13 cellular contexts compared by ENCODE assay signal in genomic region chr20:50186987-50187402, GRCh38. TPM values are rescaled to one million over a fixed set of nuclear protein-coding genes. Genes with fewer than 3 reads are reported as not detected.
A peak's percentile ranks its signal among the peaks of the same experiment; 100 is the strongest.
DNase-seq lines count a peak whose midpoint lies in the region; ATAC-seq, FAIRE-seq and TF ChIP-seq lines count a peak whose summit lies in the region.
"Had no signal": no experiment of that assay in that cellular context is flagged by ENCODE, and none has a peak within 500 bp of the region (broad histone marks: within the 10 kb centered on the region; RNA-seq: fewer than 3 reads in every experiment).

No MANE protein-coding gene starts in this region.

- peaks cover 5% of the 10 kb centered on the region for H3K79me2 ChIP-seq in osteoblast (ENCODE audit: insufficient read depth, low read length)
- no peaks in the 10 kb centered on the region for H3K79me2 ChIP-seq in neural progenitor cell (ENCODE audit: low read depth)

- POLR2A ChIA-PET in A549 (lab: Yijun Ruan, JAX) (no interaction called here), IMR-90 (lab: Charles Lee; ENCODE audit: unreplicated experiment) (no interaction called here)

- no peak overlapping the region for H3K56ac ChIP-seq in IMR-90 (ENCODE audit: extremely low read depth, insufficient read depth, low read length)

- no peak overlapping the region for H3K27ac Mint-ChIP-seq in activated CD8-positive, alpha-beta memory T cell treated with anti-CD3 and anti-CD28 coated beads, Interleukin-2, amount 10 ng/mL, durations not matched to agents 7 days and 5 days
- no peak overlapping the region for H3K27ac Mint-ChIP-seq in neural progenitor cell
- H3K27ac Mint-ChIP-seq in immature natural killer cell = no peak overlapping the region
- H3K27ac Mint-ChIP-seq: activated T-cell treated with anti-CD3 and anti-CD28 coated beads, Interleukin-2, amount 50 U/mL, for 72 hours had no signal

- H3K4me2 ChIP-seq in A549 (peak overlapping the region; percentile 67), IMR-90 (ENCODE audit: low read depth, low read length) (no peak overlapping the region), osteoblast (ENCODE audit: insufficient read depth, low read length) (no peak overlapping the region), neural progenitor cell (no peak overlapping the region)

- CTCF ChIA-PET in A549 (lab: Yijun Ruan, JAX) = interaction anchor here (0.7 to 27.5 kb wide), 35 partner anchors 8 to 602 kb away, joined by 3 to 1085 read pairs (median 4); partner anchors contain the start of gene UBE2V1
- CTCF ChIA-PET in IMR-90 (lab: Yijun Ruan, JAX) = interaction anchor here (2.5 kb wide), 1 partner anchor 277 kb away, joined by 12 read pairs; no protein-coding TSS in a partner anchor
- CTCF ChIA-PET in activated CD8-positive, alpha-beta memory T cell treated with anti-CD3 and anti-CD28 coated beads, Interleukin-2, amount 10 ng/mL, durations not matched to agents 7 days and 5 days (lab: Charles Lee) = interaction anchor here (0.7 to 6.1 kb wide), 7 partner anchors 9 to 449 kb away, joined by 3 to 154 read pairs (median 4); no protein-coding TSS in a partner anchor

- H2BK20ac ChIP-seq in IMR-90 (ENCODE audit: low read depth, low read length) = no peak overlapping the region; the same call in 1 of the 2 replicates

- H3K79me1 ChIP-seq in IMR-90 (ENCODE audit: low read depth in 1 of 2, low read length in 2 of 2) = peaks cover 0 to 3% of the 10 kb centered on the region in 2 experiments; a peak in 1 of 4 replicates

- H3K14ac ChIP-seq in IMR-90 (replicated peaks; ENCODE audit: low read depth, low read length) = no peak overlapping the region

- no peak for FAIRE-seq in A549 (lab: Jason Lieb, UNC)
- FAIRE-seq: GM18507 had no signal

- H2BK15ac ChIP-seq in IMR-90 (ENCODE audit: low read depth, low read length) = no peak overlapping the region; the same call in 2 of the 3 replicates

- H4K20me1 ChIP-seq in IMR-90 (ENCODE audit: insufficient read depth, low read length) (peaks cover 6% of the 10 kb centered on the region; the same call in 1 of the 2 replicates), osteoblast (ENCODE audit: insufficient read depth, low read length) (peaks cover 3% of the 10 kb centered on the region), neural progenitor cell (ENCODE audit: low read depth) (peaks cover 3% of the 10 kb centered on the region)

- H3K9me3 Mint-ChIP-seq in activated CD8-positive, alpha-beta memory T cell treated with anti-CD3 and anti-CD28 coated beads, Interleukin-2, amount 10 ng/mL, durations not matched to agents 7 days and 5 days (ENCODE audit: low read depth) = no peaks in the 10 kb centered on the region
- H3K9me3 Mint-ChIP-seq in neural progenitor cell = no peaks in the 10 kb centered on the region
- H3K9me3 Mint-ChIP-seq in immature natural killer cell = no peaks in the 10 kb centered on the region
- H3K9me3 Mint-ChIP-seq: activated naive CD8-positive, alpha-beta T cell treated with anti-CD3 and anti-CD28 coated beads, Interleukin-2, amount 50 U/mL, for 24 hours; activated T-cell treated with anti-CD3 and anti-CD28 coated beads, Interleukin-2, amount 50 U/mL, for 72 hours had no signal

- H3K4me3 ChIP-seq in A549 (no peak overlapping the region), IMR-90 (ENCODE audit: insufficient read depth, low read depth, low read length) (no peak overlapping the region), choroid plexus epithelial cell (ENCODE audit: low read depth, low read length) (no peak overlapping the region), osteoblast (ENCODE audit: insufficient read depth, low read length) (no peak overlapping the region), neural progenitor cell (no peak overlapping the region)
- H3K4me3 ChIP-seq: heart right ventricle, SJSA1 had no signal

- peaks cover 8% of the 10 kb centered on the region for H3F3A ChIP-seq in neural progenitor cell (ENCODE audit: low read depth)

- H4K91ac ChIP-seq in IMR-90 (ENCODE audit: insufficient read depth, low read depth, low read length) = no peak overlapping the region

- peaks cover 2% of the 10 kb centered on the region; the same call in 1 of the 2 replicates for H3K36me3 ChIP-seq in IMR-90 (ENCODE audit: control insufficient read depth, insufficient read depth, low read length)
- no peaks in the 10 kb centered on the region for H3K36me3 ChIP-seq in osteoblast (ENCODE audit: insufficient read depth, low read length)
- no peaks in the 10 kb centered on the region for H3K36me3 ChIP-seq in neural progenitor cell
- H3K36me3 ChIP-seq: heart right ventricle had no signal

- no peaks in the 10 kb centered on the region for H3K9me3 ChIP-seq in A549
- H3K9me3 ChIP-seq in IMR-90 (ENCODE audit: control insufficient read depth, insufficient read depth, low read length) = no peaks in the 10 kb centered on the region
- H3K9me3 ChIP-seq in osteoblast (ENCODE audit: low read depth, low read length) = no peaks in the 10 kb centered on the region
- H3K9me3 ChIP-seq in neural progenitor cell (ENCODE audit: low read depth) = no peaks in the 10 kb centered on the region
- H3K9me3 ChIP-seq: heart right ventricle had no signal

- no peak for TF ChIP-seq EP300 in A549 (IDR thresholded peaks at IDR 0.05)

- no peaks in the 10 kb centered on the region for H3K9me1 ChIP-seq in IMR-90 (ENCODE audit: insufficient read depth, low read length)

- intact Hi-C loops in IMR-90 (cut with micrococcal nuclease) = loop anchor here (1.0 to 5.0 kb wide), 5 partner anchors 273 to 601 kb away; no protein-coding TSS in a partner anchor

- WGBS in A549 (ENCODE audit: missing lambda C conversion rate) = 39% methylated on average over 8 of the region's 8 CpGs
- 100% methylated on average over 3 of the region's 8 CpGs; no CpG with 5 or more reads in 1 of the 2 experiments for WGBS in IMR-90 (ENCODE audit: extremely low coverage in 2 of 2, insufficient read length in 1 of 2), 2 experiments

- H3K27me3 ChIP-seq in IMR-90 (ENCODE audit: control insufficient read depth, insufficient read depth, low read length) = no peaks in the 10 kb centered on the region
- H3K27me3 ChIP-seq in osteoblast (ENCODE audit: insufficient read depth, low read length) = no peaks in the 10 kb centered on the region
- H3K27me3 ChIP-seq in neural progenitor cell = peaks cover 30% of the 10 kb centered on the region
- H3K27me3 ChIP-seq: heart right ventricle had no signal

- H3K18ac ChIP-seq in IMR-90 (ENCODE audit: low read depth, low read length) = no peak overlapping the region; the same call in 1 of the 2 replicates

- dilution Hi-C loops in IMR-90 (cut with HindIII; ENCODE audit: low sequenced_read_pairs, unreplicated experiment) = no loop called here

- in situ Hi-C loops in IMR-90 (cut with MboI; ENCODE audit: low sequenced_read_pairs) = loop anchor here (5.0 to 10.0 kb wide), 4 partner anchors 275 to 598 kb away; no protein-coding TSS in a partner anchor

- no peak overlapping the region for H3K23ac ChIP-seq in IMR-90 (ENCODE audit: low read depth, low read length)

- H3K9ac ChIP-seq in IMR-90 (ENCODE audit: low read depth, low read length) (no peak overlapping the region), neural progenitor cell (no peak overlapping the region)

- H3K4me1 Mint-ChIP-seq in activated CD8-positive, alpha-beta memory T cell treated with anti-CD3 and anti-CD28 coated beads, Interleukin-2, amount 10 ng/mL, durations not matched to agents 7 days and 5 days = peaks cover 3% of the 10 kb centered on the region
- H3K4me1 Mint-ChIP-seq in neural progenitor cell (peaks cover 4% of the 10 kb centered on the region), immature natural killer cell (no peaks in the 10 kb centered on the region)
- H3K4me1 Mint-ChIP-seq: activated naive CD8-positive, alpha-beta T cell treated with anti-CD3 and anti-CD28 coated beads, Interleukin-2, amount 50 U/mL, for 24 hours had no signal

- TF ChIP-seq CTCF in A549 (IDR thresholded peaks at IDR 0.05) (no peak), IMR-90 (conservative IDR thresholded peaks at IDR 0.05; ENCODE audit: low read depth, low read length) (no peak), choroid plexus epithelial cell (conservative IDR thresholded peaks at IDR 0.05; ENCODE audit: low read depth, low read length) (no peak), osteoblast (IDR thresholded peaks at IDR 0.05; ENCODE audit: extremely low read depth, low read depth, low read length) (no peak), neural progenitor cell (IDR thresholded peaks at IDR 0.05) (no peak)

- no peak for ATAC-seq in A549
- no peak for ATAC-seq in IMR-90 (ENCODE audit: low read depth)
- no peak for ATAC-seq in activated CD8-positive, alpha-beta memory T cell treated with anti-CD3 and anti-CD28 coated beads, Interleukin-2, amount 10 ng/mL, durations not matched to agents 7 days and 5 days

- H3K4ac ChIP-seq in IMR-90 (ENCODE audit: low read depth, low read length) = peak overlapping the region; percentile 29; the same call in 1 of the 2 replicates

- H4K8ac ChIP-seq in IMR-90 (ENCODE audit: low read depth in 2 of 2, low read length in 2 of 2) = no peak overlapping the region

- peak overlapping the region; percentile 38 for H2AK9ac ChIP-seq in IMR-90 (replicated peaks; ENCODE audit: low read depth, low read length, poor library complexity)

- H3K27ac ChIP-seq in A549 (peak overlapping the region; percentile 97 to 98), IMR-90 (ENCODE audit: insufficient read depth, low read length) (no peak overlapping the region), osteoblast (ENCODE audit: low read depth, low read length) (no peak overlapping the region), neural progenitor cell (no peak overlapping the region)
- H3K27ac ChIP-seq: SJSA1 had no signal

- H3K27me3 Mint-ChIP-seq in activated CD8-positive, alpha-beta memory T cell treated with anti-CD3 and anti-CD28 coated beads, Interleukin-2, amount 10 ng/mL, durations not matched to agents 7 days and 5 days = peaks cover 27% of the 10 kb centered on the region
- H3K27me3 Mint-ChIP-seq in neural progenitor cell (ENCODE audit: insufficient read depth, low read depth) (peaks cover 14% of the 10 kb centered on the region), immature natural killer cell (ENCODE audit: low read depth in 3 of 3) (peaks cover 8 to 19% (median 10%) of the 10 kb centered on the region in 3 donors)

- peak overlapping the region; percentile 73 for H2AK5ac ChIP-seq in IMR-90 (ENCODE audit: low read depth, low read length)

- no peaks in the 10 kb centered on the region for H3K36me3 Mint-ChIP-seq in activated CD8-positive, alpha-beta memory T cell treated with anti-CD3 and anti-CD28 coated beads, Interleukin-2, amount 10 ng/mL, durations not matched to agents 7 days and 5 days
- H3K36me3 Mint-ChIP-seq in neural progenitor cell (no peaks in the 10 kb centered on the region), immature natural killer cell (no peaks in the 10 kb centered on the region)

- H3K4me1 ChIP-seq in A549 = peaks cover 42% of the 10 kb centered on the region
- peaks cover 5% of the 10 kb centered on the region for H3K4me1 ChIP-seq in IMR-90 (ENCODE audit: control insufficient read depth, insufficient read depth, low read length)
- H3K4me1 ChIP-seq in osteoblast (ENCODE audit: insufficient read depth, low read length) = peaks cover 7% of the 10 kb centered on the region
- H3K4me1 ChIP-seq in neural progenitor cell = no peaks in the 10 kb centered on the region

- TF ChIP-seq POLR2A in A549 (IDR thresholded peaks at IDR 0.05; ENCODE audit: low read length) (no peak), IMR-90 (IDR thresholded peaks at IDR 0.05; ENCODE audit: low read depth, low read length) (no peak)

- BruUV-seq in IMR-90 (replicated peaks; lab: Mats Ljungman, UMichigan) = no TSS peak

- no peak for TF ChIP-seq RAD21 in A549 (conservative IDR thresholded peaks at IDR 0.05 in 1 of 2, IDR thresholded peaks at IDR 0.05 in 1 of 2)
- TF ChIP-seq RAD21 in IMR-90 (IDR thresholded peaks at IDR 0.05; ENCODE audit: low read length) = no peak

- no peak overlapping the region for H4K5ac ChIP-seq in IMR-90 (ENCODE audit: low read depth, low read length)

- H2AFZ ChIP-seq in IMR-90 (replicated peaks; ENCODE audit: low read length, poor library complexity) (peak overlapping the region; percentile 62), osteoblast (ENCODE audit: low read length) (peak overlapping the region; percentile 41), neural progenitor cell (replicated peaks) (no peak overlapping the region)

- DNase-seq in A549 (ENCODE audit: low read depth in 1 of 2, low spot score in 1 of 2) = peak in 1 of 2 experiments; percentile 56
- DNase-seq in IMR-90 = no peak
- DNase-seq in choroid plexus epithelial cell (ENCODE audit: low read depth) = peak; percentile 52
- DNase-seq in osteoblast (ENCODE audit: insufficient read length, low spot score, missing footprints) = peak; percentile 53
- DNase-seq in activated CD8-positive, alpha-beta memory T cell treated with anti-CD3 and anti-CD28 coated beads, Interleukin-2, amount 10 ng/mL, durations not matched to agents 7 days and 5 days = no peak
- no peak for DNase-seq in neural progenitor cell (ENCODE audit: low spot score)
- no peak for DNase-seq in immature natural killer cell
- DNase-seq in stimulated activated CD4-positive, alpha-beta T cell treated with anti-CD3 and anti-CD28 coated beads, Interleukin-4, amount 100 ng/mL, for 4 hours = no peak

- H2BK5ac ChIP-seq in IMR-90 (ENCODE audit: low read depth, low read length, poor library complexity, severe bottlenecking) = no peak overlapping the region

- H3K4me3 Mint-ChIP-seq in activated CD8-positive, alpha-beta memory T cell treated with anti-CD3 and anti-CD28 coated beads, Interleukin-2, amount 10 ng/mL, durations not matched to agents 7 days and 5 days = no peak overlapping the region
- H3K4me3 Mint-ChIP-seq in neural progenitor cell (no peak overlapping the region), immature natural killer cell (no peak overlapping the region)
- H3K4me3 Mint-ChIP-seq: activated naive CD8-positive, alpha-beta T cell treated with anti-CD3 and anti-CD28 coated beads, Interleukin-2, amount 50 U/mL, for 24 hours; activated T-cell treated with anti-CD3 and anti-CD28 coated beads, Interleukin-2, amount 50 U/mL, for 72 hours had no signal

- peak overlapping the region; percentile 32; the same call in 1 of the 2 replicates for H2BK120ac ChIP-seq in IMR-90 (ENCODE audit: low read depth, low read length)

RNA-seq across cellular contexts. Expression of gene CEBPB, which starts 3.6 kb away (rescaled TPM):
- polyA plus RNA-seq in A549 (2011; rRNA removed) (35.9 and 45.4 TPM in 2 replicates), A549 (2017; fragmentation: RNase III; extraction: RNeasy Plus Mini Kit Qiagen cat#74134 plus additional on column Dnase treatment) (58.9 to 74.0 TPM (median 66.6 TPM) in 3 replicates), IMR-90 (2012; rRNA removed) (17.4 and 33.6 TPM in 2 replicates), immature natural killer cell (10 to 100 TPM; 15.3 to 27.6 (median 22.9) TPM)
- polyA plus RNA-seq in A549 (2012; cell fraction: cytosol; rRNA removed) = 71.1 and 106 TPM in 2 replicates
- 82.9 and 128 TPM in 2 replicates for polyA plus RNA-seq in A549 (2012; cell fraction: nucleus; rRNA removed)
- polyA minus RNA-seq in A549 (2011; rRNA and poly(A)+ RNA removed) = 18.3 and 20.0 TPM in 2 replicates
- total RNA-seq in IMR-90 (2012; rRNA removed) (3.4 and 6.9 TPM in 2 replicates), osteoblast (75.7 and 79.3 TPM in 2 replicates), neural progenitor cell (ENCODE audit: low replicate concordance) (1.8 and 2.9 TPM in 2 replicates)
- polyA plus RNA-seq in IMR-90 (2012; cell fraction: cytosol; rRNA removed) = 18.5 and 103 TPM in 2 replicates
- polyA plus RNA-seq in IMR-90 (2012; cell fraction: nucleus; rRNA removed; ENCODE audit: low replicate concordance) = 98.3 and 167 TPM in 2 replicates
- total RNA-seq in activated CD8-positive, alpha-beta memory T cell treated with anti-CD3 and anti-CD28 coated beads, Interleukin-2, amount 10 ng/mL, durations not matched to agents 7 days and 5 days = 10 to 100 TPM; 32.6 to 34.6 TPM

RNA-seq across cellular contexts. Expression of gene PEDS1, which starts 33.5 kb away (rescaled TPM):
- 24.5 and 33.5 TPM in 2 replicates for polyA plus RNA-seq in A549 (2011; rRNA removed)
- polyA plus RNA-seq in A549 (2012; cell fraction: cytosol; rRNA removed) = 42.2 and 62.3 TPM in 2 replicates
- polyA plus RNA-seq in A549 (2012; cell fraction: nucleus; rRNA removed) = 37.3 and 53.0 TPM in 2 replicates
- 23.1 to 26.5 TPM (median 25.8 TPM) in 3 replicates for polyA plus RNA-seq in A549 (2017; fragmentation: RNase III; extraction: RNeasy Plus Mini Kit Qiagen cat#74134 plus additional on column Dnase treatment)
- 59.2 and 69.8 TPM in 2 replicates for polyA minus RNA-seq in A549 (2011; rRNA and poly(A)+ RNA removed)
- total RNA-seq in IMR-90 (2012; rRNA removed) = 24.0 and 25.3 TPM in 2 replicates
- polyA plus RNA-seq in IMR-90 (2012; rRNA removed) = 59.9 and 67.6 TPM in 2 replicates
- polyA plus RNA-seq in IMR-90 (2012; cell fraction: cytosol; rRNA removed) = 26.9 and 58.5 TPM in 2 replicates
- polyA plus RNA-seq in IMR-90 (2012; cell fraction: nucleus; rRNA removed; ENCODE audit: low replicate concordance) = 24.5 and 45.9 TPM in 2 replicates
- total RNA-seq in osteoblast = 33.3 and 37.6 TPM in 2 replicates
- total RNA-seq in activated CD8-positive, alpha-beta memory T cell treated with anti-CD3 and anti-CD28 coated beads, Interleukin-2, amount 10 ng/mL, durations not matched to agents 7 days and 5 days = 10 to 100 TPM; 24.2 to 25.4 TPM
- total RNA-seq in neural progenitor cell (ENCODE audit: low replicate concordance) = 9.5 and 21.6 TPM in 2 replicates
- 10 to 100 TPM; 15.2 to 33.5 (median 19.7) TPM for polyA plus RNA-seq in immature natural killer cell

Comparison
In these comparisons a context has a peak if more than half of its experiments do, and no peak if none do; other contexts are left out.
1. DNase-seq: peak in choroid plexus epithelial cell (single experiment) and osteoblast (single experiment); none in IMR-90 (single experiment), activated CD8-positive, alpha-beta memory T cell treated with anti-CD3 and anti-CD28 coated beads, Interleukin-2, amount 10 ng/mL, durations not matched to agents 7 days and 5 days (single experiment), neural progenitor cell (single experiment), immature natural killer cell (0 of 3) and stimulated activated CD4-positive, alpha-beta T cell treated with anti-CD3 and anti-CD28 coated beads, Interleukin-4, amount 100 ng/mL, for 4 hours (0 of 2).
2. H3K27ac ChIP-seq: peak in A549 (2 of 2); none in IMR-90 (single experiment), osteoblast (single experiment) and neural progenitor cell (single experiment).